In the genomic region with DNA sequence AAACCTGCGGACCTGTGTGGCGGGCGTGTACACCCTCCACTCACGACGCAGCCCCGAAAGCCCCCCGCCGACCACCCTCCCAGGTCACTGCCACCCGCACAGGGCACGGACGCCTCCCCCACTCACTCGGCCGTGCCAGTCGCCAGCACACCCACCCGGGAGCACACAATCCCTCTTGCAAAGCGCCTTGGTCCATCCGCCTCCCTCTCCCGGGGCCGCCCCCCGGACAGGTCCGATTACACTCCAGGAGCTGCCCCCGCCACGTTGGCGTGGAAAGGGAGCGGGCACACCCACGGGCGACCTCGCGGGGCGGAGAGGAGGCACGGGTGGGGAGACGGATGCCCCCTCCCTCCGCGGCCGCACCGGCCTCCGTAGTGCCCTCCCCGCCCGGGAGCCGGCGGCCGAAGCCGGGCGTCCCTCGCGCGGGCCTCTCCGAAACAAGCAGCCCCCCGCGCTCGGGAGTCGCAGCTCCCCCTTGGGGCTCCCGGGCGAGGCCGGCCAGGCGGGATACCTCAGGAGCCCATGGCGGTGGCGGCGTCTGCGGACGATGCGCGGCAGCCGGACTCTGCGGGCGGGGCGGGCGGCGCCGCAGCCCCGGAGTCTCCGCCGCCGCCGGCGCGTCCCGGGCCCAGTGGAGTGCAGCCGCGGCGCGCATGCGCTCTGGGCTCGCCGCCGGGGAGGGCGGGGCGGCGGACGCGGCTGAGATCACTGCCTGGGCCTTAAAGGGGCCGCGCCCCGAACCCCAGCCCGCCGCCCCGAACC, we compare ENCODE assay signal across 8 cellular contexts. TPM values are rescaled to one million over a fixed set of nuclear protein-coding genes. Genes with fewer than 3 reads are reported as not detected.
DNase-seq lines count a peak whose midpoint lies in the region; ATAC-seq and TF ChIP-seq lines count a peak whose summit lies in the region.

Gene TMEM184B (minus strand): TSS at position 638 of the 762 bp plus-strand sequence. CDS start 25,049 bp downstream, outside the sequence.

- peaks cover 0 to 2% (median 0%) of the 10 kb centered on the region in 8 donors for H3K9me3 Mint-ChIP-seq in CD4-positive, alpha-beta memory T cell

- H3K4me1 ChIP-seq in CD4-positive, alpha-beta memory T cell (ENCODE audit: insufficient read depth, low read length) = peaks cover 46% of the 10 kb centered on the region
- H3K4me1 ChIP-seq in Karpas-422 (ENCODE audit: low read length) (peaks cover 29% of the 10 kb centered on the region), right atrium auricular region (peaks cover 0 to 49% of the 10 kb centered on the region in 2 donors)

- intact Hi-C loops in CD4-positive, alpha-beta memory T cell (cut with micrococcal nuclease) = loop anchor here (1.0 to 2.0 kb wide), 3 partner anchors 45 to 408 kb away; partner anchors contain the start of genes CSNK1E and TOMM22

- no peaks in the 10 kb centered on the region for H3K27me3 ChIP-seq in CD4-positive, alpha-beta memory T cell (ENCODE audit: insufficient read depth, low read length)
- H3K27me3 ChIP-seq in Karpas-422 (ENCODE audit: low read length) (no peaks in the 10 kb centered on the region), right atrium auricular region (no peaks in the 10 kb centered on the region)

- H3K27me3 Mint-ChIP-seq in CD4-positive, alpha-beta memory T cell = peaks cover 0 to 1% of the 10 kb centered on the region in 2 donors

- TF ChIP-seq CTCF in right atrium auricular region (IDR thresholded peaks at IDR 0.05) = no peak

- peak within 1 kb of the TSS; percentile 74 for H3K9ac ChIP-seq in Karpas-422 (ENCODE audit: low read length)

- DNase-seq in CD4-positive, alpha-beta memory T cell = peak; percentile 74 to 90 (median 85)
- peak; percentile 89 for DNase-seq in Karpas-422
- peak; percentile 69 to 85 (median 75) for DNase-seq in T-helper 2 cell
- no peak for DNase-seq in right atrium auricular region (ENCODE audit: low spot score)
- no peak for DNase-seq in pulmonary artery endothelial cell (ENCODE audit: low read depth, low spot score)
- DNase-seq in ureter (ENCODE audit: low spot score) = peak; percentile 77

- H3K36me3 Mint-ChIP-seq in CD4-positive, alpha-beta memory T cell = peaks cover 0 to 10% of the 10 kb centered on the region in 2 donors

- H3K36me3 ChIP-seq in CD4-positive, alpha-beta memory T cell (ENCODE audit: insufficient read depth, low read length) = no peaks in the 10 kb centered on the region
- H3K36me3 ChIP-seq in Karpas-422 (ENCODE audit: insufficient read depth, low read length) (no peaks in the 10 kb centered on the region), right atrium auricular region (no peaks in the 10 kb centered on the region)

- H3K27ac ChIP-seq in CD4-positive, alpha-beta memory T cell (ENCODE audit: low read depth, low read length) = peak within 1 kb of the TSS; percentile 90
- H3K27ac ChIP-seq in Karpas-422 (ENCODE audit: low read length) (no peak within 1 kb of the TSS), angular gyrus (ENCODE audit: low read depth, low read length) (peak within 1 kb of the TSS; percentile 99), right atrium auricular region (peak within 1 kb of the TSS; percentile 91 to 99)

- peaks cover 28% of the 10 kb centered on the region for H4K20me1 ChIP-seq in Karpas-422 (ENCODE audit: insufficient read depth, low read depth, low read length)

- peak within 1 kb of the TSS; percentile 92 for H3K4me2 ChIP-seq in Karpas-422 (ENCODE audit: low read depth, low read length, poor library complexity, severe bottlenecking)

- peak within 1 kb of the TSS; percentile 90 to 95 (median 94) for H3K4me3 Mint-ChIP-seq in CD4-positive, alpha-beta memory T cell

- POLR2A ChIA-PET in CD4-positive, alpha-beta memory T cell (lab: Charles Lee; ENCODE audit: partially characterized antibody) = interaction anchor here (0.6 to 1.8 kb wide), 8 partner anchors 12 to 92 kb away, joined by 3 to 7 read pairs (median 4); no protein-coding TSS in a partner anchor

- ATAC-seq in GM19463 (IDR thresholded peaks at IDR 0.05; ENCODE audit: unreplicated experiment) = peak; percentile 76

- CTCF ChIA-PET in CD4-positive, alpha-beta memory T cell (lab: Charles Lee; ENCODE audit: partially characterized antibody) = no interaction called here

- H3K27ac Mint-ChIP-seq in CD4-positive, alpha-beta memory T cell = peak within 1 kb of the TSS; percentile 95 to 98 (median 97)

- H3K4me3 ChIP-seq in CD4-positive, alpha-beta memory T cell (ENCODE audit: low read length in 2 of 2) = peak within 1 kb of the TSS; percentile 74 to 91
- H3K4me3 ChIP-seq in Karpas-422 (ENCODE audit: low read length) (peak within 1 kb of the TSS; percentile 76), right atrium auricular region (peak within 1 kb of the TSS; percentile 99 to 100)

- H3K79me2 ChIP-seq in Karpas-422 (ENCODE audit: low read length) = peaks cover 6% of the 10 kb centered on the region

- H3K9me2 ChIP-seq in Karpas-422 (replicated peaks; ENCODE audit: insufficient read depth, low read length) = no peaks in the 10 kb centered on the region

- H2AFZ ChIP-seq in Karpas-422 (ENCODE audit: low read length) = peak within 1 kb of the TSS; percentile 99

- no peaks in the 10 kb centered on the region for H3K9me3 ChIP-seq in CD4-positive, alpha-beta memory T cell (ENCODE audit: control insufficient read depth in 1 of 2, low read length in 2 of 2)
- H3K9me3 ChIP-seq in Karpas-422 (ENCODE audit: low read length) (no peaks in the 10 kb centered on the region), right atrium auricular region (no peaks in the 10 kb centered on the region)

- peaks cover 40 to 62% (median 52%) of the 10 kb centered on the region in 4 donors for H3K4me1 Mint-ChIP-seq in CD4-positive, alpha-beta memory T cell

RNA-seq across cellular contexts. Expression of gene TMEM184B, which starts in this region (rescaled TPM):
- 10 to 100 TPM; 35.7 to 36.6 TPM for total RNA-seq in CD4-positive, alpha-beta memory T cell
- 10 to 100 TPM in 1 of 2 donors, 1 to 10 TPM in 1; 9.0 to 23.8 TPM for polyA plus RNA-seq in CD4-positive, alpha-beta memory T cell
- total RNA-seq in Karpas-422 (2014; rRNA removed; shearing (Covaris generic); ENCODE audit: low replicate concordance) = 5.1 and 7.4 TPM in 2 replicates
- total RNA-seq in right atrium auricular region (10 to 100 TPM; 51.2 to 76.1 TPM), pulmonary artery endothelial cell (28.5 and 43.7 TPM in 2 replicates), ureter (77.7 TPM)

Comparison
In these comparisons a context has a peak if more than half of its experiments do, and no peak if none do; other contexts are left out.
1. DNase-seq: peak in CD4-positive, alpha-beta memory T cell (5 of 5), Karpas-422 (single experiment), T-helper 2 cell (5 of 5) and ureter (single experiment); none in right atrium auricular region (single experiment) and pulmonary artery endothelial cell (single experiment).
2. Peak in every context shown above with its lines, with median percentiles within 50 percentile points of each other: H3K4me3 ChIP-seq.